In genomic region chr22:11062534-11062933, GRCh38 we compare ENCODE assay signal across 6 cellular contexts.
DNase-seq lines count a peak whose midpoint lies in the region; FAIRE-seq and TF ChIP-seq lines count a peak whose summit lies in the region.
"Not testable (repeated sequence)": the region's sequence is repeated elsewhere in the genome, so short reads cannot be mapped to it uniquely, and the experiment has no call there.

No MANE protein-coding gene starts in this region.

- H3K4me1 ChIP-seq in Karpas-422 (ENCODE audit: low read length); kidney (ENCODE audit: control insufficient read depth in 1 of 2, insufficient read depth in 1 of 2, low read depth in 1 of 2, low read length in 2 of 2); sigmoid colon: not testable (repeated sequence)

- H3K4me2 ChIP-seq in Karpas-422 (ENCODE audit: low read depth, low read length, poor library complexity, severe bottlenecking) = not testable (repeated sequence)

- H4K20me1 ChIP-seq in Karpas-422 (ENCODE audit: insufficient read depth, low read depth, low read length) = not testable (repeated sequence)

- not testable (repeated sequence) for H3K4me3 ChIP-seq in Karpas-422 (ENCODE audit: low read length); coronary artery; kidney (ENCODE audit: low read length in 2 of 2); sigmoid colon

- H3K79me2 ChIP-seq in Karpas-422 (ENCODE audit: low read length) = not testable (repeated sequence)

- H3K27ac ChIP-seq in Karpas-422 (ENCODE audit: low read length); coronary artery; kidney (ENCODE audit: low read depth in 2 of 2, low read length in 2 of 2); sigmoid colon: not testable (repeated sequence)

- FAIRE-seq in kidney (lab: Jason Lieb, UNC) = not testable (repeated sequence)

- intact Hi-C loops in cardiac septum (cut with DNase I); kidney (cut with DNase I); sigmoid colon (cut with DNase I): not testable (repeated sequence)

- DNase-seq in Karpas-422 (peak; percentile 35), coronary artery (ENCODE audit: low spot score) (peak; percentile 74), cardiac septum (ENCODE audit: low spot score) (peak; percentile 74), kidney (peak; percentile 71), mesenteric fat pad (ENCODE audit: low spot score) (peak; percentile 90), sigmoid colon (peak; percentile 68)

- not testable (repeated sequence) for H3K27me3 ChIP-seq in Karpas-422 (ENCODE audit: low read length); sigmoid colon

- H3K36me3 ChIP-seq in Karpas-422 (ENCODE audit: insufficient read depth, low read length); kidney (ENCODE audit: control insufficient read depth in 1 of 2, insufficient read depth in 2 of 2, low read length in 2 of 2); sigmoid colon: not testable (repeated sequence)

- not testable (repeated sequence) for H3K9ac ChIP-seq in Karpas-422 (ENCODE audit: low read length); kidney (ENCODE audit: low read length in 2 of 2)

- peaks cover 46% of the 10 kb centered on the region for H3K9me3 ChIP-seq in Karpas-422 (ENCODE audit: low read length)
- not testable (repeated sequence) for H3K9me3 ChIP-seq in kidney (ENCODE audit: control insufficient read depth in 1 of 2, low read length in 2 of 2)
- peaks cover 0 to 30% (median 8%) of the 10 kb centered on the region in 4 donors for H3K9me3 ChIP-seq in sigmoid colon

- 42 to 50% methylated on average over 2 of the region's 3 CpGs for WGBS in sigmoid colon, 2 donors

- H3K9me2 ChIP-seq in Karpas-422 (replicated peaks; ENCODE audit: insufficient read depth, low read length) = not testable (repeated sequence)

- not testable (repeated sequence) for H2AFZ ChIP-seq in Karpas-422 (ENCODE audit: low read length)

- not testable (repeated sequence) for TF ChIP-seq EP300 in sigmoid colon (IDR thresholded peaks at IDR 0.05)

- TF ChIP-seq CTCF in coronary artery (IDR thresholded peaks at IDR 0.05); kidney (IDR thresholded peaks at IDR 0.05; ENCODE audit: borderline replicate concordance, extremely low read depth, insufficient read depth); sigmoid colon (IDR thresholded peaks at IDR 0.05): not testable (repeated sequence)

- TF ChIP-seq POLR2A in sigmoid colon (IDR thresholded peaks at IDR 0.05) = not testable (repeated sequence)

Comparison
In these comparisons a context has a peak if more than half of its experiments do, and no peak if none do; other contexts are left out.
1. DNase-seq: peak in every context shown above with its lines; median percentile 90 in mesenteric fat pad; 74 in coronary artery; 74 in cardiac septum; 71 in kidney; 68 in sigmoid colon; 35 in Karpas-422.